ENCODE assay signal across 31 cellular contexts in genomic region chr6:34547921-34548644, GRCh38. TPM values are rescaled to one million over a fixed set of nuclear protein-coding genes. Genes with fewer than 3 reads are reported as not detected.
DNase-seq lines count a peak whose midpoint lies in the region; ATAC-seq, FAIRE-seq and TF ChIP-seq lines count a peak whose summit lies in the region.
"Had no signal": no experiment of that assay in that cellular context is flagged by ENCODE, and none has a peak within 500 bp of the region (broad histone marks: within the 10 kb centered on the region; RNA-seq: fewer than 3 reads in every experiment).

No MANE protein-coding gene starts in this region.

- no peak for FAIRE-seq in pancreas (lab: Jason Lieb, UNC)

- no peak overlapping the region for H3K27ac ChIP-seq in HEK293 (ENCODE audit: extremely low read depth, low read depth, low read length)
- peak overlapping the region; percentile 100 for H3K27ac ChIP-seq in VCaP
- peak overlapping the region; percentile 54 to 77 (median 68) for H3K27ac ChIP-seq in transverse colon
- no peak overlapping the region for H3K27ac ChIP-seq in mesendoderm (ENCODE audit: low read depth, low read length)
- H3K27ac ChIP-seq in lower lobe of right lung = no peak overlapping the region
- no peak overlapping the region for H3K27ac ChIP-seq in pancreas
- H3K27ac ChIP-seq: brain microvascular endothelial cell, HL-60, KMS-11, parathyroid adenoma, SJSA1, spleen had no signal

- in situ Hi-C loops in transverse colon (cut with MboI; ENCODE audit: low pct_ligation_motif_present in 1 of 4, low pct_unique_long_range_greater_than_20kb in 1 of 4, low sequenced_read_pairs in 3 of 4) = no loop called here

- H3K18ac ChIP-seq in mesendoderm (ENCODE audit: low read length) = no peak overlapping the region

- CTCF ChIA-PET in HEK293 (lab: Yijun Ruan, JAX) = interaction anchor here (1.6 kb wide), 1 partner anchor 299 kb away, joined by 3 read pairs; no protein-coding TSS in a partner anchor

- no peak overlapping the region for H2BK15ac ChIP-seq in mesendoderm (replicated peaks; ENCODE audit: low read depth)

- H3K56ac ChIP-seq in mesendoderm (ENCODE audit: low read length) = no peak overlapping the region

- intact Hi-C loops in mucosa of descending colon (cut with DNase I, micrococcal nuclease) = no loop called here
- intact Hi-C loops in transverse colon (cut with DNase I; ENCODE audit: low total_unique reads) = no loop called here
- intact Hi-C loops in lower lobe of right lung (cut with DNase I) = no loop called here
- intact Hi-C loops in pancreas (cut with DNase I) = no loop called here

- no peak for TF ChIP-seq CTCF in HEK293 (tag by site-specific recombination; IDR thresholded peaks at IDR 0.05)
- TF ChIP-seq CTCF in VCaP (conservative IDR thresholded peaks at IDR 0.05) = no peak
- TF ChIP-seq CTCF in mucosa of descending colon (IDR thresholded peaks at IDR 0.05) = no peak
- TF ChIP-seq CTCF in transverse colon (IDR thresholded peaks at IDR 0.05) = no peak
- TF ChIP-seq CTCF in lower lobe of right lung (IDR thresholded peaks at IDR 0.05) = no peak
- TF ChIP-seq CTCF in pancreas (IDR thresholded peaks at IDR 0.05) = no peak

- H3K23ac ChIP-seq in mesendoderm (ENCODE audit: low read length) = no peak overlapping the region

- H3K9ac ChIP-seq in mesendoderm (ENCODE audit: low read length) = no peak overlapping the region
- H3K9ac ChIP-seq: KMS-11, parathyroid adenoma had no signal

- no peak overlapping the region for H3K4ac ChIP-seq in mesendoderm (ENCODE audit: low read depth, low read length)

- DNase-seq in mucosa of descending colon (peak in 2 of 3 donors; percentile 65 to 72), transverse colon (peak; percentile 62), mesendoderm (no peak), lower lobe of right lung (no peak), pancreas (no peak)
- DNase-seq: activated CD4-positive, alpha-beta T cell treated with anti-CD3 and anti-CD28 coated beads, Interleukin-2, amount 10 ng/mL, durations not matched to agents 7 days and 5 days; activated effector memory CD4-positive, alpha-beta T cell treated with Interleukin-2 at 50 U/mL for 16 hours; activated T-cell treated with anti-CD3 and anti-CD28 coated beads, Interleukin-2, amount 50 U/mL, for 1 hour; amygdala; brain microvascular endothelial cell; dorsolateral prefrontal cortex; foreskin melanocyte; kidney glomerular epithelial cell; NCI-H1436; NCI-H226; NCI-H774; right cardiac atrium; spleen; stimulated activated CD4-positive, alpha-beta T cell treated with anti-CD3 and anti-CD28 coated beads, Interleukin-2, amount 100 ng/mL, for 24 hours; T-cell had no signal

- H2BK5ac ChIP-seq in mesendoderm (ENCODE audit: low read length) = no peak overlapping the region

- POLR2A ChIA-PET in HEK293 (lab: Yijun Ruan, JAX) = no interaction called here

- no peak for TF ChIP-seq EP300 in transverse colon (IDR thresholded peaks at IDR 0.05; ENCODE audit: low read depth)

- H3K27me3 ChIP-seq in transverse colon = no peaks in the 10 kb centered on the region
- H3K27me3 ChIP-seq in mesendoderm (ENCODE audit: insufficient read depth, low read length, poor library complexity) = no peaks in the 10 kb centered on the region
- no peaks in the 10 kb centered on the region for H3K27me3 ChIP-seq in lower lobe of right lung (ENCODE audit: low read depth)
- no peaks in the 10 kb centered on the region for H3K27me3 ChIP-seq in pancreas
- H3K27me3 ChIP-seq: brain microvascular endothelial cell, dorsolateral prefrontal cortex, SJSA1 had no signal

- no peaks in the 10 kb centered on the region for H3K79me1 ChIP-seq in mesendoderm (ENCODE audit: low read length)

- no peak overlapping the region for H4K5ac ChIP-seq in mesendoderm (ENCODE audit: low read length)

- TF ChIP-seq POLR2A in transverse colon (IDR thresholded peaks at IDR 0.05) = no peak

- no peaks in the 10 kb centered on the region for H3K36me3 ChIP-seq in HEK293 (ENCODE audit: control insufficient read depth in 2 of 2, insufficient read depth in 1 of 2, low read length in 2 of 2)
- no peaks in the 10 kb centered on the region for H3K36me3 ChIP-seq in mucosa of descending colon (ENCODE audit: low read depth)
- no peaks in the 10 kb centered on the region for H3K36me3 ChIP-seq in transverse colon
- H3K36me3 ChIP-seq in mesendoderm (ENCODE audit: control insufficient read depth, insufficient read depth, low read length) = no peaks in the 10 kb centered on the region
- no peaks in the 10 kb centered on the region for H3K36me3 ChIP-seq in lower lobe of right lung
- H3K36me3 ChIP-seq in pancreas = no peaks in the 10 kb centered on the region
- H3K36me3 ChIP-seq: brain microvascular endothelial cell, SJSA1, spleen had no signal

- H3K79me2 ChIP-seq in mesendoderm (ENCODE audit: control insufficient read depth, insufficient read depth, low read length) = no peaks in the 10 kb centered on the region
- H3K79me2 ChIP-seq: parathyroid adenoma had no signal

- H3K4me2 ChIP-seq in mesendoderm (ENCODE audit: low read length) = no peak overlapping the region
- H3K4me2 ChIP-seq: KMS-11 had no signal

- WGBS in transverse colon (ENCODE audit: low coverage in 1 of 2), 2 donors = 45 to 69% methylated on average over 2 to 7 of the region's 8 CpGs
- WGBS in mesendoderm (ENCODE audit: extremely low coverage, insufficient coverage, low lambda C conversion rate) = no CpG with 5 or more reads among the region's 8 CpGs
- 75 to 81% methylated on average over 8 of the region's 8 CpGs for WGBS in pancreas, 2 donors

- no peak overlapping the region for H3K4me3 ChIP-seq in HEK293 (ENCODE audit: low read depth, low read length)
- H3K4me3 ChIP-seq in mucosa of descending colon = no peak overlapping the region
- no peak overlapping the region for H3K4me3 ChIP-seq in transverse colon
- no peak overlapping the region for H3K4me3 ChIP-seq in mesendoderm (ENCODE audit: low read length)
- H3K4me3 ChIP-seq in lower lobe of right lung = no peak overlapping the region
- no peak overlapping the region for H3K4me3 ChIP-seq in pancreas
- H3K4me3 ChIP-seq: dorsolateral prefrontal cortex, SJSA1, spleen had no signal

- H4K8ac ChIP-seq in mesendoderm (ENCODE audit: low read depth, low read length) = no peak overlapping the region

- H2BK120ac ChIP-seq in mesendoderm (ENCODE audit: low read depth, low read length) = no peak overlapping the region

- no peak overlapping the region for H2AK5ac ChIP-seq in mesendoderm (ENCODE audit: low read length)

- ATAC-seq in mucosa of descending colon = peak; percentile 50
- ATAC-seq in lower lobe of right lung = no peak
- ATAC-seq in pancreas = no peak
- ATAC-seq: activated naive CD4-positive, alpha-beta T cell treated with anti-CD3 and anti-CD28 coated beads, Interleukin-2, amount 50 U/mL, for 72 hours; right cardiac atrium; T-cell; WTC11 had no signal

- no peaks in the 10 kb centered on the region for H3K9me3 ChIP-seq in HEK293 (ENCODE audit: control insufficient read depth, insufficient read depth, low read depth, low read length)
- no peaks in the 10 kb centered on the region for H3K9me3 ChIP-seq in mucosa of descending colon
- no peaks in the 10 kb centered on the region for H3K9me3 ChIP-seq in transverse colon
- H3K9me3 ChIP-seq in lower lobe of right lung = no peaks in the 10 kb centered on the region
- H3K9me3 ChIP-seq in pancreas = no peaks in the 10 kb centered on the region
- H3K9me3 ChIP-seq: SJSA1, spleen had no signal

- H3K4me1 ChIP-seq in HEK293 (ENCODE audit: control insufficient read depth, insufficient read depth, low read length) (no peaks in the 10 kb centered on the region), mucosa of descending colon (ENCODE audit: low read depth) (peaks cover 35% of the 10 kb centered on the region), transverse colon (peaks cover 21 to 37% (median 32%) of the 10 kb centered on the region in 4 donors), mesendoderm (ENCODE audit: control insufficient read depth, low read depth, low read length) (no peaks in the 10 kb centered on the region), lower lobe of right lung (peaks cover 16% of the 10 kb centered on the region), pancreas (peaks cover 6 to 11% (median 7%) of the 10 kb centered on the region in 3 donors)

TF ChIP-seq in HEK293, 187 proteins besides CTCF, POLR2A, EP300 and RAD21:
- peak; percentile 72 for TF ChIP-seq ZNF16 (tag by site-specific recombination; IDR thresholded peaks at IDR 0.05; ENCODE audit: low read depth)
- TF ChIP-seq ZNF23 (tag by site-specific recombination; IDR thresholded peaks at IDR 0.05; ENCODE audit: borderline replicate concordance) = no peak
TF ChIP-seq in HEK293: peak in this region for 1.

RNA-seq across cellular contexts. Expression of gene SPDEF, which starts 8.0 kb away (rescaled TPM):
- total RNA-seq in mucosa of descending colon (10 to 100 TPM; 13.8 to 49.1 (median 38.2) TPM), transverse colon (10 to 100 TPM in 3 of 4 donors, 1 to 10 TPM in 1; 9.0 to 57.3 (median 31.5) TPM), lower lobe of right lung (3.5 TPM), pancreas (1 to 10 TPM in 1 of 6 donors, under 1 TPM in 5; 0.24 to 1.2 (median 0.49) TPM)
- polyA plus RNA-seq in mesendoderm (2013, experiment 1 of 2) = 0.08 TPM
- 0.08 TPM for polyA plus RNA-seq in mesendoderm (2013, experiment 2 of 2)
- polyA plus RNA-seq in pancreas = under 1 TPM; 0.42 to 0.59 TPM
- total RNA-seq: activated CD4-positive, alpha-beta T cell treated with anti-CD3 and anti-CD28 coated beads, Interleukin-2, amount 10 ng/mL, durations not matched to agents 7 days and 5 days; H4; lung microvascular endothelial cell; SJSA1 had no signal
- polyA plus RNA-seq: CD14-positive monocyte had no signal

Comparison
In these comparisons a context has a peak if more than half of its experiments do, and no peak if none do; other contexts are left out.
1. H3K27ac ChIP-seq: peak in VCaP (single experiment) and transverse colon (4 of 4); none in HEK293 (single experiment), mesendoderm (single experiment), lower lobe of right lung (single experiment) and pancreas (0 of 4).
2. DNase-seq: peak in mucosa of descending colon (2 of 3) and transverse colon (single experiment); none in mesendoderm (single experiment), lower lobe of right lung (single experiment) and pancreas (0 of 6).